In the genomic region with DNA sequence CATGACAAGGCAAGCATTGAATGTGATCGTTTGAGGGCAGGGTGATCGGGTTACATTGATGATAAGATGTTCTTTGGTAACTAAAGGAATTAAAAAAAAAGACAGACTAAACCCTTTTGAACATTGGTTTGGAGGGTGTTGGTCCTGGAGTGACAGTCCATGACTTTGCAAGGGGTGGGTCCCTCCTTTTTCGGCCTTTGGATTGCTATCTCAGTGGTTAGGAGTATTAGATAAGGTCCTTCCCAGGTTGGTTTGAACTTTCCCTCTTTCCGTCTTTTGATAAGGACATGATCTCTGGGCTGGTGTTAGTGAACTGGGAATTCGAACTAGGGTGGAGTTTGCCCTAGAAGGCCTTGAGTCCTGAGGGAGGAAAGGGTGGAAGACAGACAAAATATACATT, we compare ENCODE assay signal across 29 cellular contexts. TPM values are rescaled to one million over a fixed set of nuclear protein-coding genes. Genes with fewer than 3 reads are reported as not detected.
DNase-seq lines count a peak whose midpoint lies in the region; ATAC-seq, FAIRE-seq and TF ChIP-seq lines count a peak whose summit lies in the region.
"Had no signal": no experiment of that assay in that cellular context is flagged by ENCODE, and none has a peak within 500 bp of the region (broad histone marks: within the 10 kb centered on the region; RNA-seq: fewer than 3 reads in every experiment).

No MANE protein-coding gene starts in this region.

- H3K9me3 Mint-ChIP-seq in Caco-2 (ENCODE audit: unreplicated experiment) (peaks cover 17% of the 10 kb centered on the region), type B pancreatic cell (no peaks in the 10 kb centered on the region)
- H3K9me3 Mint-ChIP-seq: CD4-positive, alpha-beta T cell; HFFc6 had no signal

- in situ Hi-C loops in K562 (cut with MboI): no loop called here

- TF ChIP-seq RAD21 in K562 (CRISPR knock-in tag; conservative IDR thresholded peaks at IDR 0.05 in 1 of 2, IDR thresholded peaks at IDR 0.05 in 1 of 2): no peak

- no peak for ATAC-seq in K562
- ATAC-seq: GM12878, GM23338 had no signal

- WGBS in K562 (ENCODE audit: insufficient coverage, low coverage, missing lambda C conversion rate): 3% methylated on average over 5 of the region's 5 CpGs

- FAIRE-seq in K562 (lab: Jason Lieb, UNC): peak; percentile 48
- no peak for FAIRE-seq in GM12892 (lab: Jason Lieb, UNC)
- FAIRE-seq: A204.1, GM12878 had no signal

- no peak overlapping the region for H3K9ac ChIP-seq in K562 (ENCODE audit: insufficient read depth in 1 of 2, low read depth in 2 of 2, low read length in 2 of 2)
- no peak overlapping the region for H3K9ac ChIP-seq in mucosa of rectum (ENCODE audit: low read depth in 1 of 2, low read length in 2 of 2)
- H3K9ac ChIP-seq: BLaER1 treated with 17β-estradiol and CSF1 and Interleukin-3, amounts not matched to agents 10 nM and 100 nM; KMS-11 had no signal

- TF ChIP-seq POLR2A in K562 (conservative IDR thresholded peaks at IDR 0.05) (no peak), breast epithelium (IDR thresholded peaks at IDR 0.05) (no peak), GM12892 (IDR thresholded peaks at IDR 0.05; ENCODE audit: low read depth, low read length) (no peak)

- H3K27me3 Mint-ChIP-seq in Caco-2 (ENCODE audit: insufficient read depth, unreplicated experiment): no peaks in the 10 kb centered on the region
- H3K27me3 Mint-ChIP-seq in type B pancreatic cell: peaks cover 41% of the 10 kb centered on the region

- H3K36me3 ChIP-seq in Caco-2 (ENCODE audit: control insufficient read depth, insufficient read depth, low read length): no peaks in the 10 kb centered on the region
- H3K36me3 ChIP-seq in K562 (ENCODE audit: control insufficient read depth, insufficient read depth, low read length): no peaks in the 10 kb centered on the region
- H3K36me3 ChIP-seq in mucosa of rectum (ENCODE audit: control insufficient read depth in 2 of 2, insufficient read depth in 2 of 2, low read length in 2 of 2): no peaks in the 10 kb centered on the region
- H3K36me3 ChIP-seq in breast epithelium: no peaks in the 10 kb centered on the region
- H3K36me3 ChIP-seq: HAP-1 had no signal

- POLR2A ChIA-PET in Caco-2 (lab: Charles Lee) (no interaction called here), K562 (lab: Yijun Ruan, JAX) (no interaction called here)

- no peak overlapping the region for H3K4me3 Mint-ChIP-seq in Caco-2 (ENCODE audit: unreplicated experiment)
- H3K4me3 Mint-ChIP-seq in type B pancreatic cell: no peak overlapping the region
- H3K4me3 Mint-ChIP-seq: CD4-positive, alpha-beta T cell; GM23338; HFFc6 had no signal

- H3K9me3 ChIP-seq in Caco-2: peaks cover 7% of the 10 kb centered on the region; the same call in 1 of the 2 replicates
- H3K9me3 ChIP-seq in K562 (replicated peaks; ENCODE audit: control insufficient read depth, insufficient read depth, low read depth, low read length): peaks cover 7% of the 10 kb centered on the region; the same call in 1 of the 2 replicates
- H3K9me3 ChIP-seq in mucosa of rectum (ENCODE audit: control insufficient read depth in 2 of 2, low read length in 2 of 2): no peaks in the 10 kb centered on the region
- peaks cover 2 to 12% of the 10 kb centered on the region in 2 donors for H3K9me3 ChIP-seq in breast epithelium
- H3K9me3 ChIP-seq: HAP-1 had no signal

- CTCF ChIA-PET in Caco-2 (lab: Charles Lee) (no interaction called here), K562 (lab: Yijun Ruan, JAX; ENCODE audit: low intra/inter-chr PET ratio) (no interaction called here)

- no TSS peak for BruUV-seq in Caco-2 (replicated peaks; lab: Mats Ljungman, UMichigan)
- no TSS peak for BruUV-seq in K562 (replicated peaks; lab: Mats Ljungman, UMichigan)

- H3K4me1 Mint-ChIP-seq in Caco-2 (ENCODE audit: low read depth, unreplicated experiment): no peaks in the 10 kb centered on the region
- H3K4me1 Mint-ChIP-seq in type B pancreatic cell (ENCODE audit: unreplicated experiment): no peaks in the 10 kb centered on the region
- H3K4me1 Mint-ChIP-seq: GM23338 had no signal

- peak overlapping the region; percentile 51; the same call in 1 of the 2 replicates for H3K4me2 ChIP-seq in K562 (ENCODE audit: insufficient read depth, low read length)
- H3K4me2 ChIP-seq: BLaER1 treated with 17β-estradiol and CSF1 and Interleukin-3, amounts not matched to agents 10 nM and 100 nM; GM23338; KMS-11 had no signal

- H3K27ac ChIP-seq in K562 (ENCODE audit: extremely low read depth, low read depth, low read length): no peak overlapping the region
- peak overlapping the region; percentile 94 for H3K27ac ChIP-seq in mucosa of rectum (ENCODE audit: low read depth in 2 of 2, low read length in 2 of 2)
- H3K27ac ChIP-seq in breast epithelium: no peak overlapping the region
- H3K27ac ChIP-seq: BLaER1 treated with 17β-estradiol and CSF1 and Interleukin-3, amounts not matched to agents 10 nM and 100 nM; KMS-11; RWPE1 had no signal

- H4K20me1 ChIP-seq in K562 (replicated peaks; ENCODE audit: control insufficient read depth, insufficient read depth, low read length): no peaks in the 10 kb centered on the region
- H4K20me1 ChIP-seq: BLaER1 treated with 17β-estradiol and CSF1 and Interleukin-3, amounts not matched to agents 10 nM and 100 nM had no signal

- H3K27me3 ChIP-seq in Caco-2 (replicated peaks; ENCODE audit: control insufficient read depth, insufficient read depth, low read length): no peaks in the 10 kb centered on the region
- H3K27me3 ChIP-seq in K562 (ENCODE audit: control insufficient read depth in 2 of 2, insufficient read depth in 2 of 2, low read length in 2 of 2): no peaks in the 10 kb centered on the region
- no peaks in the 10 kb centered on the region for H3K27me3 ChIP-seq in mucosa of rectum (ENCODE audit: control insufficient read depth in 2 of 2, insufficient read depth in 2 of 2, low read length in 2 of 2)
- peaks cover 0 to 32% of the 10 kb centered on the region in 2 donors for H3K27me3 ChIP-seq in breast epithelium

- intact Hi-C loops in Caco-2 (cut with micrococcal nuclease; ENCODE audit: unreplicated experiment): no loop called here
- intact Hi-C loops in K562 (cut with micrococcal nuclease): no loop called here
- intact Hi-C loops in breast epithelium (cut with DNase I; ENCODE audit: low total_unique reads): no loop called here

- TF ChIP-seq CTCF in Caco-2 (IDR thresholded peaks at IDR 0.05; ENCODE audit: insufficient read depth in 1 of 2, low read depth in 1 of 2, low read length in 1 of 2, severe bottlenecking in 1 of 2, unreplicated experiment in 1 of 2) (no peak), K562 (IDR thresholded peaks at IDR 0.05 in 2 of 3, conservative IDR thresholded peaks at IDR 0.05 in 1 of 3; ENCODE audit: insufficient read depth in 2 of 3, low read depth in 1 of 3, low read length in 3 of 3) (no peak), type B pancreatic cell (conservative IDR thresholded peaks at IDR 0.05) (no peak), breast epithelium (IDR thresholded peaks at IDR 0.05) (no peak)

- DNase-seq in Caco-2: peak; percentile 19 to 61
- DNase-seq in K562 (ENCODE audit: extremely low read depth in 1 of 4, low spot score in 3 of 4): peak in 2 of 4 experiments; percentile 45 to 46
- peak; percentile 11 for DNase-seq in type B pancreatic cell (ENCODE audit: extremely low spot score, unreplicated experiment)
- DNase-seq in breast epithelium (ENCODE audit: low spot score in 2 of 2): no peak
- DNase-seq in islet precursor cell: no peak
- DNase-seq in GM12892 (ENCODE audit: insufficient read length): no peak
- DNase-seq: CD4-positive, alpha-beta T cell; DMS 273 treated with DMSO at 0.1 percent for 48 hours; DMS79; EL; GDM1; HFFc6; IMR-90; MM.1S; NCI-H2029; NCI-H2227 treated with DMSO at 0.1 percent for 48 hours; NCI-H526 treated with DMSO at 0.1 percent for 48 hours; SHP77 had no signal

- no peaks in the 10 kb centered on the region for H3K9me1 ChIP-seq in K562 (ENCODE audit: control insufficient read depth, insufficient read depth, low read length)

- H3K36me3 Mint-ChIP-seq in Caco-2 (ENCODE audit: insufficient read depth, unreplicated experiment) (no peaks in the 10 kb centered on the region), type B pancreatic cell (no peaks in the 10 kb centered on the region)

- H3K27ac Mint-ChIP-seq in Caco-2 (ENCODE audit: unreplicated experiment): peak overlapping the region; percentile 45
- no peak overlapping the region for H3K27ac Mint-ChIP-seq in type B pancreatic cell
- H3K27ac Mint-ChIP-seq: CD4-positive, alpha-beta T cell; GM23338; HFFc6 had no signal

- no peak for TF ChIP-seq EP300 in K562 (IDR thresholded peaks at IDR 0.05; ENCODE audit: low read length)

- H3K79me2 ChIP-seq in K562 (ENCODE audit: control insufficient read depth, insufficient read depth, low read length): peaks cover 7% of the 10 kb centered on the region; the same call in 1 of the 3 replicates

- H3K4me3 ChIP-seq in Caco-2 (ENCODE audit: low read depth, low read length) (no peak overlapping the region), K562 (no peak overlapping the region), mucosa of rectum (ENCODE audit: low read length in 2 of 2) (no peak overlapping the region), breast epithelium (no peak overlapping the region)
- H3K4me3 ChIP-seq: BLaER1 treated with 17β-estradiol and CSF1 and Interleukin-3, amounts not matched to agents 10 nM and 100 nM; GM12878; GM23338; HAP-1 had no signal

- H2AFZ ChIP-seq in K562 (ENCODE audit: low read depth, low read length): no peak overlapping the region
- H2AFZ ChIP-seq: GM23338 had no signal

- H3K4me1 ChIP-seq in Caco-2 (peaks cover 52% of the 10 kb centered on the region), K562 (replicated peaks in 1 of 2; ENCODE audit: control insufficient read depth in 2 of 2, insufficient read depth in 2 of 2, low read length in 2 of 2) (peaks cover 44 to 50% of the 10 kb centered on the region in 2 experiments), mucosa of rectum (ENCODE audit: control insufficient read depth in 2 of 2, insufficient read depth in 2 of 2, low read length in 2 of 2) (peaks cover 24 to 48% of the 10 kb centered on the region in 2 donors), breast epithelium (no peaks in the 10 kb centered on the region)
- H3K4me1 ChIP-seq: BLaER1 treated with 17β-estradiol and CSF1 and Interleukin-3, amounts not matched to agents 10 nM and 100 nM had no signal

RNA-seq across cellular contexts. Expression of a gene that starts 5.4 kb away (rescaled TPM):
- not detected in 2 replicates for total RNA-seq in Caco-2 (2022)
- total RNA-seq in K562 (2011; cell fraction: chromatin; rRNA removed; ENCODE audit: low replicate concordance): 38.9 and 65.2 TPM in 2 replicates
- 20.8 and 22.5 TPM in 2 replicates for total RNA-seq in K562 (2011; cell fraction: nucleolus; rRNA removed)
- total RNA-seq in K562 (2011; cell fraction: nucleoplasm; rRNA removed): 48.2 and 94.6 TPM in 2 replicates
- total RNA-seq in K562 (2014; rRNA removed): 5.0 and 6.1 TPM in 2 replicates
- 5.6 and 6.5 TPM in 2 replicates for total RNA-seq in K562 (2014; rRNA removed; fragmentation: Illumina TruSeq; extraction: Trizol)
- 5.8 and 6.5 TPM in 2 replicates for total RNA-seq in K562 (2015; rRNA removed; fragmentation: Illumina TruSeq; extraction: Trizol)
- 11.9 and 15.3 TPM in 2 replicates for total RNA-seq in K562 (2021)
- polyA plus RNA-seq in K562 (2011; rRNA removed): 9.9 and 18.7 TPM in 2 replicates
- polyA plus RNA-seq in K562 (2011; cell fraction: cytosol; rRNA removed): 10.0 and 10.8 TPM in 2 replicates
- polyA plus RNA-seq in K562 (2011; cell fraction: nucleus; rRNA removed): 54.0 and 57.5 TPM in 2 replicates
- 14.4 and 28.3 TPM in 2 replicates for polyA plus RNA-seq in K562 (2012)
- polyA plus RNA-seq in K562 (2014; fragmentation: Illumina TruSeq; extraction: Trizol): 16.0 and 18.5 TPM in 2 replicates
- polyA plus RNA-seq in K562 (2014; fragmentation: Nextera tagmentation; extraction: Ambion mirVana): 10 to 100 TPM; 16.9 to 21.9 TPM
- polyA plus RNA-seq in K562 (2014; rRNA removed): 13.3 and 16.6 TPM in 2 replicates
- polyA minus RNA-seq in K562 (2011; rRNA and poly(A)+ RNA removed): 6.4 and 6.8 TPM in 2 replicates
- polyA minus RNA-seq in K562 (2011; cell fraction: cytosol; rRNA and poly(A)+ RNA removed): 7.1 and 10.8 TPM in 2 replicates
- polyA minus RNA-seq in K562 (2011; cell fraction: nucleus; rRNA and poly(A)+ RNA removed): 6.6 and 11.7 TPM in 2 replicates
- total RNA-seq in type B pancreatic cell (ENCODE audit: low replicate concordance): 3.7 and 5.6 TPM in 2 replicates
- 1 to 10 TPM; 1.1 to 3.9 (median 2.8) TPM for total RNA-seq in breast epithelium
- 0.19 TPM for polyA plus RNA-seq in GM12892 (2012; ENCODE audit: missing spikeins)
- total RNA-seq: GM12878, HFFc6, IMR-90, NCI-H460, SK-MEL-5 had no signal
- polyA plus RNA-seq: AG04450, IMR-90 had no signal

RNA-seq across cellular contexts. Expression of a gene that starts 55.6 kb away (rescaled TPM):
- total RNA-seq in Caco-2 (2022): 31.6 and 32.4 TPM in 2 replicates
- 12.6 and 19.9 TPM in 2 replicates for total RNA-seq in K562 (2011; cell fraction: chromatin; rRNA removed; ENCODE audit: low replicate concordance)
- total RNA-seq in K562 (2011; cell fraction: nucleolus; rRNA removed): 16.7 and 17.7 TPM in 2 replicates
- total RNA-seq in K562 (2011; cell fraction: nucleoplasm; rRNA removed): 13.4 and 15.6 TPM in 2 replicates
- total RNA-seq in K562 (2014; rRNA removed): 61.3 and 68.3 TPM in 2 replicates
- 10.5 and 12.2 TPM in 2 replicates for total RNA-seq in K562 (2014; rRNA removed; fragmentation: Illumina TruSeq; extraction: Trizol)
- 30.4 and 31.8 TPM in 2 replicates for total RNA-seq in K562 (2015; rRNA removed; fragmentation: Illumina TruSeq; extraction: Trizol)
- total RNA-seq in K562 (2021): 45.3 and 50.6 TPM in 2 replicates
- polyA plus RNA-seq in K562 (2011; rRNA removed): 12.3 and 14.3 TPM in 2 replicates
- 11.6 and 21.6 TPM in 2 replicates for polyA plus RNA-seq in K562 (2011; cell fraction: cytosol; rRNA removed)
- polyA plus RNA-seq in K562 (2011; cell fraction: nucleus; rRNA removed): 17.7 and 31.0 TPM in 2 replicates
- polyA plus RNA-seq in K562 (2012): 23.2 and 31.5 TPM in 2 replicates
- polyA plus RNA-seq in K562 (2014; fragmentation: Illumina TruSeq; extraction: Trizol): 14.7 and 26.5 TPM in 2 replicates
- 1 to 10 TPM; 1.4 to 1.8 TPM for polyA plus RNA-seq in K562 (2014; fragmentation: Nextera tagmentation; extraction: Ambion mirVana)
- 52.7 and 61.5 TPM in 2 replicates for polyA plus RNA-seq in K562 (2014; rRNA removed)
- polyA minus RNA-seq in K562 (2011; rRNA and poly(A)+ RNA removed): 5.3 TPM in 2 replicates
- polyA minus RNA-seq in K562 (2011; cell fraction: cytosol; rRNA and poly(A)+ RNA removed): 8.6 and 9.6 TPM in 2 replicates
- 5.5 and 8.2 TPM in 2 replicates for polyA minus RNA-seq in K562 (2011; cell fraction: nucleus; rRNA and poly(A)+ RNA removed)
- 24.9 and 26.5 TPM in 2 replicates for total RNA-seq in type B pancreatic cell (ENCODE audit: low replicate concordance)
- total RNA-seq in breast epithelium: 10 to 100 TPM; 12.8 to 29.0 (median 23.3) TPM
- polyA plus RNA-seq in GM12892 (2012; ENCODE audit: missing spikeins): 8.5 TPM

Comparison
In these comparisons a context has a peak if more than half of its experiments do, and no peak if none do; other contexts are left out.
1. DNase-seq: peak in Caco-2 (2 of 2) and type B pancreatic cell (single experiment); none in breast epithelium (0 of 2), islet precursor cell (single experiment) and GM12892 (single experiment).
2. H3K27ac ChIP-seq: peak in mucosa of rectum (2 of 2); none in K562 (single experiment) and breast epithelium (0 of 2).